ENCODE assay signal across 20 cellular contexts in genomic region chr3:60877188-60877587, GRCh38.
DNase-seq lines count a peak whose midpoint lies in the region; ATAC-seq and TF ChIP-seq lines count a peak whose summit lies in the region.
"Had no signal": no experiment of that assay in that cellular context is flagged by ENCODE, and none has a peak within 500 bp of the region (broad histone marks: within the 10 kb centered on the region; RNA-seq: fewer than 3 reads in every experiment).

No MANE protein-coding gene starts in this region.

- no peaks in the 10 kb centered on the region for H3K36me3 ChIP-seq in endodermal cell (ENCODE audit: control insufficient read depth, insufficient read depth, low read length)

- peaks cover 4% of the 10 kb centered on the region for H3K4me1 Mint-ChIP-seq in endodermal cell
- no peaks in the 10 kb centered on the region for H3K4me1 Mint-ChIP-seq in effector memory CD8-positive, alpha-beta T cell (ENCODE audit: low read depth in 2 of 2)
- H3K4me1 Mint-ChIP-seq: CD8-positive, alpha-beta memory T cell had no signal

- TF ChIP-seq CTCF in endodermal cell (conservative IDR thresholded peaks at IDR 0.05): peak; percentile 25

- H3K27ac ChIP-seq in endodermal cell (ENCODE audit: low read depth, low read length): no peak overlapping the region
- H3K27ac ChIP-seq: HL-60, KMS-11 had no signal

- peaks cover 15% of the 10 kb centered on the region for H3K9me3 Mint-ChIP-seq in endodermal cell
- H3K9me3 Mint-ChIP-seq in effector memory CD8-positive, alpha-beta T cell: peaks cover 6 to 17% of the 10 kb centered on the region in 2 donors

- no peak overlapping the region for H3K4me3 Mint-ChIP-seq in endodermal cell
- H3K4me3 Mint-ChIP-seq in effector memory CD8-positive, alpha-beta T cell: no peak overlapping the region
- H3K4me3 Mint-ChIP-seq: CD8-positive, alpha-beta memory T cell; T-helper 2 cell treated with Interferon-gamma antibody and Interleukin-4, amounts not matched to agents 5 μg/mL and 100 μg/mL, for 36 hours had no signal

- peak; percentile 8 for DNase-seq in COLO668 (lab: John Stamatoyannopoulos, UW; ENCODE audit: unreplicated experiment)
- peak; percentile 6 for DNase-seq in ELF-1 (ENCODE audit: low read depth, low spot score)
- peak; percentile 32 for DNase-seq in NCI-H510A (lab: John Stamatoyannopoulos, UW)
- peak; percentile 61 for DNase-seq in endodermal cell
- no peak for DNase-seq in cerebellar cortex (ENCODE audit: low spot score)
- DNase-seq in effector memory CD8-positive, alpha-beta T cell: no peak
- DNase-seq: C1 segment of cervical spinal cord; CD8-positive, alpha-beta memory T cell; GOT3; NCI-H1417 treated with DMSO at 0.1 percent for 48 hours; NCI-H2029; NCI-H226; NCI-H774; SHP77 treated with DMSO at 0.1 percent for 48 hours; SK-N-SH had no signal

- no peaks in the 10 kb centered on the region for H3K36me3 Mint-ChIP-seq in endodermal cell (ENCODE audit: low read depth)
- no peaks in the 10 kb centered on the region for H3K36me3 Mint-ChIP-seq in effector memory CD8-positive, alpha-beta T cell (ENCODE audit: insufficient read depth)

- H3K27ac Mint-ChIP-seq in endodermal cell: no peak overlapping the region
- H3K27ac Mint-ChIP-seq in effector memory CD8-positive, alpha-beta T cell: no peak overlapping the region
- H3K27ac Mint-ChIP-seq: CD8-positive, alpha-beta memory T cell; T-helper 2 cell treated with Interferon-gamma antibody and Interleukin-4, amounts not matched to agents 5 μg/mL and 100 μg/mL, for 36 hours had no signal

- H3K27me3 ChIP-seq in endodermal cell (ENCODE audit: control insufficient read depth, insufficient read depth, low read length, poor library complexity, severe bottlenecking): no peaks in the 10 kb centered on the region

- H3K27me3 Mint-ChIP-seq in endodermal cell (ENCODE audit: insufficient read depth): no peaks in the 10 kb centered on the region
- no peaks in the 10 kb centered on the region for H3K27me3 Mint-ChIP-seq in effector memory CD8-positive, alpha-beta T cell

- H3K4me3 ChIP-seq in endodermal cell (ENCODE audit: low read length): no peak overlapping the region
- H3K4me3 ChIP-seq: GM12878 had no signal

- WGBS in endodermal cell (ENCODE audit: insufficient coverage in 1 of 2, insufficient read length in 1 of 2), 2 experiments: 96 to 100% methylated on average over 1 of the region's 1 CpG

- no peak overlapping the region for H3K9ac ChIP-seq in endodermal cell (ENCODE audit: extremely low read depth, low read length, poor library complexity, severe bottlenecking)
- H3K9ac ChIP-seq: KMS-11, SK-N-SH had no signal

- no peak for ATAC-seq in effector memory CD8-positive, alpha-beta T cell (replicated peaks)
- no peak for ATAC-seq in GM19397 (IDR thresholded peaks at IDR 0.05; ENCODE audit: unreplicated experiment)

- no peaks in the 10 kb centered on the region for H3K4me1 ChIP-seq in endodermal cell (ENCODE audit: control insufficient read depth, insufficient read depth, low read length)

- H3K9me3 ChIP-seq in endodermal cell (ENCODE audit: control insufficient read depth, low read length): peaks cover 21% of the 10 kb centered on the region
- H3K9me3 ChIP-seq: SK-N-SH had no signal

Comparison
In these comparisons a context has a peak if more than half of its experiments do, and no peak if none do; other contexts are left out.
1. DNase-seq: peak in COLO668 (single experiment), ELF-1 (single experiment), NCI-H510A (single experiment) and endodermal cell (single experiment); none in cerebellar cortex (single experiment) and effector memory CD8-positive, alpha-beta T cell (0 of 3).